In the genomic region with DNA sequence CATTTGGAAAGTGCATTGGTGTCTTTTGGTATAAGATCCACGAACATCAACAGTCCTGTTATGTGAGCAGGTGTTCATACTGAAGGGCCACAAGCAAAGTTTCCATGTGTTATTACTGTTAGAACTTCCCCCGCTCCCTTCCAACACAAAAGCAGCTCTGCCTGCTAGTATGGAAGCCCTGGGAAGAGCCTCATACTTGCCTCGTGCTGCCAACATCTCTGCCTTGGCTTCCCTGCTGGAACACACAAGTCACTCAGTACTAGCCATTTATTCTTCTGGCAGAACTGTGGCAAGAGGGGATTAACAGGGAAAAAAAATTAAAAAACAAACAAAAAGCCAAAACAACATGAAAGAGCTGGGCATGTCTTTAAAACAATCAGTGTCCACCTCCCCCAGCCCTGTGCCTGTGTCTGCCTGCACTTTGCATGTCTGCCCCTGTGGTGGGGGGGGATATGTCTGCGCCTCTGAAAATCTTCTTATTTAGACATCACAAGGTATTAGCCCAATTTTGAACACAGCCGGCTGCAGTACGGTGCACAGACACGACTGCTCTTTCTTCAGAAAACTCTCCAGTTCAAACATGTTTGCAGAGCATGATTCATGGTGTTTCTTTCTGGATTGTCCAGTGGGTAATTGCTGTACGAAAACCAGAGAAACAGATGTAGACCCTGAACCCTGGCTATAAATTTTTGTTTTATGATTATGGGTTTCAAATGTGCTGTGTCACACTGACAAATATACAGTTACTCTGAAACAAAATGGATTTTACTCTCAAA, we compare ENCODE assay signal across 14 cellular contexts. TPM values are rescaled to one million over a fixed set of nuclear protein-coding genes. Genes with fewer than 3 reads are reported as not detected.
A peak's percentile ranks its signal among the peaks of the same experiment; 100 is the strongest.
DNase-seq lines count a peak whose midpoint lies in the region; TF ChIP-seq lines count a peak whose summit lies in the region.
"Had no signal": no experiment of that assay in that cellular context is flagged by ENCODE, and none has a peak within 500 bp of the region (broad histone marks: within the 10 kb centered on the region; RNA-seq: fewer than 3 reads in every experiment).

No MANE protein-coding gene starts in this region.

- no peaks in the 10 kb centered on the region for H3K36me3 Mint-ChIP-seq in activated CD4-positive, alpha-beta memory T cell treated with anti-CD3 and anti-CD28 coated beads, Interleukin-2, amount 10 ng/mL, durations not matched to agents 7 days and 5 days (ENCODE audit: low read depth)
- H3K36me3 Mint-ChIP-seq: CD8-positive, alpha-beta T cell had no signal

- H3K4me3 ChIP-seq in astrocyte of the spinal cord (ENCODE audit: low read depth, low read length), result no peak overlapping the region
- H3K4me3 ChIP-seq in tibial artery, result no peak overlapping the region
- no peak overlapping the region for H3K4me3 ChIP-seq in ascending aorta
- H3K4me3 ChIP-seq: right atrium auricular region had no signal

- DNase-seq in HPDE6-E6E7 (ENCODE audit: extremely low spot score) (peak; percentile 13), astrocyte of the spinal cord (ENCODE audit: low read depth, low spot score) (peak; percentile 55), iris pigment epithelial cell (ENCODE audit: low read depth) (peak; percentile 62), tibial artery (no peak), ascending aorta (ENCODE audit: low spot score in 2 of 2) (no peak), medulla oblongata (ENCODE audit: extremely low spot score) (no peak)
- no peak for DNase-seq in activated effector memory CD4-positive, alpha-beta T cell treated with anti-CD3 and anti-CD28 coated beads, Interleukin-2, amount 50 U/mL, for 16 hours
- DNase-seq in activated CD4-positive, alpha-beta memory T cell treated with anti-CD3 and anti-CD28 coated beads, Interleukin-2, amount 10 ng/mL, durations not matched to agents 7 days and 5 days, result no peak
- DNase-seq: activated CD4-positive, alpha-beta T cell treated with anti-CD3 and anti-CD28 coated beads, Interleukin-2, amount 10 ng/mL, durations not matched to agents 24 days and 14 days; activated gamma-delta T cell; CD8-positive, alpha-beta T cell; naive thymus-derived CD4-positive, alpha-beta T cell had no signal

- H3K9me3 Mint-ChIP-seq in activated CD4-positive, alpha-beta memory T cell treated with anti-CD3 and anti-CD28 coated beads, Interleukin-2, amount 10 ng/mL, durations not matched to agents 7 days and 5 days, result no peaks in the 10 kb centered on the region
- H3K9me3 Mint-ChIP-seq: activated CD4-positive, alpha-beta T cell treated with anti-CD3 and anti-CD28 coated beads, Interleukin-2, amount 10 ng/mL, durations not matched to agents 24 days and 14 days; CD8-positive, alpha-beta T cell had no signal

- TF ChIP-seq CTCF in astrocyte of the spinal cord (IDR thresholded peaks at IDR 0.05; ENCODE audit: low read depth, low read length), result no peak
- TF ChIP-seq CTCF in tibial artery (IDR thresholded peaks at IDR 0.05), result no peak
- TF ChIP-seq CTCF in ascending aorta (IDR thresholded peaks at IDR 0.05), result no peak

- H3K27me3 ChIP-seq in tibial artery (no peaks in the 10 kb centered on the region), ascending aorta (no peaks in the 10 kb centered on the region)
- H3K27me3 ChIP-seq: right atrium auricular region had no signal

- peaks cover 29% of the 10 kb centered on the region for H3K27me3 Mint-ChIP-seq in activated CD4-positive, alpha-beta memory T cell treated with anti-CD3 and anti-CD28 coated beads, Interleukin-2, amount 10 ng/mL, durations not matched to agents 7 days and 5 days

- CTCF ChIA-PET in activated CD4-positive, alpha-beta memory T cell treated with anti-CD3 and anti-CD28 coated beads, Interleukin-2, amount 10 ng/mL, durations not matched to agents 7 days and 5 days (lab: Charles Lee), result no interaction called here

- in situ Hi-C loops in astrocyte of the spinal cord (cut with HindIII; ENCODE audit: low sequenced_read_pairs), result no loop called here

- POLR2A ChIA-PET in activated CD4-positive, alpha-beta memory T cell treated with anti-CD3 and anti-CD28 coated beads, Interleukin-2, amount 10 ng/mL, durations not matched to agents 7 days and 5 days (lab: Charles Lee), result no interaction called here

- no peaks in the 10 kb centered on the region for H3K36me3 ChIP-seq in tibial artery
- H3K36me3 ChIP-seq in ascending aorta, result no peaks in the 10 kb centered on the region
- H3K36me3 ChIP-seq: right atrium auricular region had no signal

- intact Hi-C loops in tibial artery (cut with DNase I; ENCODE audit: low total_unique reads) (loop anchor here (5.0 kb wide), 1 partner anchor 168 kb away; no protein-coding TSS in a partner anchor), ascending aorta (cut with DNase I) (loop anchor here (5.0 to 10.0 kb wide), 4 partner anchors 48 to 270 kb away; no protein-coding TSS in a partner anchor)

- H3K27ac ChIP-seq in tibial artery (peak overlapping the region; percentile 34 to 35), ascending aorta (no peak overlapping the region)
- H3K27ac ChIP-seq: right atrium auricular region had no signal

- H3K4me3 Mint-ChIP-seq in activated CD4-positive, alpha-beta memory T cell treated with anti-CD3 and anti-CD28 coated beads, Interleukin-2, amount 10 ng/mL, durations not matched to agents 7 days and 5 days, result no peak overlapping the region
- H3K4me3 Mint-ChIP-seq: activated CD4-positive, alpha-beta T cell treated with anti-CD3 and anti-CD28 coated beads, Interleukin-2, amount 10 ng/mL, durations not matched to agents 24 days and 14 days; CD8-positive, alpha-beta T cell; naive thymus-derived CD4-positive, alpha-beta T cell had no signal

- H3K4me1 ChIP-seq in tibial artery (peaks cover 0 to 30% (median 5%) of the 10 kb centered on the region in 4 donors), ascending aorta (peaks cover 0 to 3% of the 10 kb centered on the region in 2 donors)

- H3K4me1 Mint-ChIP-seq in activated CD4-positive, alpha-beta memory T cell treated with anti-CD3 and anti-CD28 coated beads, Interleukin-2, amount 10 ng/mL, durations not matched to agents 7 days and 5 days, result no peaks in the 10 kb centered on the region

- H3K27ac Mint-ChIP-seq in activated CD4-positive, alpha-beta memory T cell treated with anti-CD3 and anti-CD28 coated beads, Interleukin-2, amount 10 ng/mL, durations not matched to agents 7 days and 5 days, result no peak overlapping the region
- H3K27ac Mint-ChIP-seq: activated CD4-positive, alpha-beta T cell treated with anti-CD3 and anti-CD28 coated beads, Interleukin-2, amount 10 ng/mL, durations not matched to agents 24 days and 14 days; CD8-positive, alpha-beta T cell; naive thymus-derived CD4-positive, alpha-beta T cell had no signal

- no peaks in the 10 kb centered on the region for H3K9me3 ChIP-seq in tibial artery
- H3K9me3 ChIP-seq in ascending aorta, result no peaks in the 10 kb centered on the region
- H3K9me3 ChIP-seq: right atrium auricular region had no signal

RNA-seq across cellular contexts. Expression of gene RARB, which starts 3.6 kb away (rescaled TPM):
- 52.7 TPM for total RNA-seq in ascending aorta
- total RNA-seq in activated CD4-positive, alpha-beta memory T cell treated with anti-CD3 and anti-CD28 coated beads, Interleukin-2, amount 10 ng/mL, durations not matched to agents 7 days and 5 days, result not detected
- total RNA-seq: activated CD4-positive, alpha-beta T cell treated with anti-CD3 and anti-CD28 coated beads, Interleukin-2, amount 10 ng/mL, durations not matched to agents 24 days and 14 days; CD8-positive, alpha-beta T cell; naive thymus-derived CD4-positive, alpha-beta T cell; T-helper 1 cell treated with Interleukin-12 subunit alpha and Interleukin-12 subunit beta and Interleukin-4 antibody, amounts not matched to agents 30 ng/mL and 1 ng/mL, for 36 hours had no signal

Comparison
In these comparisons a context has a peak if more than half of its experiments do, and no peak if none do; other contexts are left out.
1. DNase-seq: peak in HPDE6-E6E7 (single experiment), astrocyte of the spinal cord (single experiment) and iris pigment epithelial cell (single experiment); none in tibial artery (0 of 2), ascending aorta (0 of 2), medulla oblongata (single experiment), activated effector memory CD4-positive, alpha-beta T cell treated with anti-CD3 and anti-CD28 coated beads, Interleukin-2, amount 50 U/mL, for 16 hours (single experiment) and activated CD4-positive, alpha-beta memory T cell treated with anti-CD3 and anti-CD28 coated beads, Interleukin-2, amount 10 ng/mL, durations not matched to agents 7 days and 5 days (single experiment).
2. H3K27ac ChIP-seq: peak in tibial artery (2 of 2); none in ascending aorta (0 of 2).
3. RNA of gene RARB, which starts 3.6 kb away (total RNA-seq): 52.7 TPM in ascending aorta (single experiment); not detected in activated CD4-positive, alpha-beta memory T cell treated with anti-CD3 and anti-CD28 coated beads, Interleukin-2, amount 10 ng/mL, durations not matched to agents 7 days and 5 days; every median in the first group is over 10 times any median in the second.